Comparison of ENCODE assay signal across 8 cellular contexts in genomic region chr10:61592581-61592980, GRCh38.
DNase-seq lines count a peak whose midpoint lies in the region; ATAC-seq and TF ChIP-seq lines count a peak whose summit lies in the region.

No MANE protein-coding gene starts in this region.

- no peak for ATAC-seq in activated CD4-positive, alpha-beta T cell treated with anti-CD3 and anti-CD28 coated beads for 36 hours
- ATAC-seq in HG03520 (IDR thresholded peaks at IDR 0.05; ENCODE audit: unreplicated experiment) (peak; percentile 59), HG02852 (IDR thresholded peaks at IDR 0.05; ENCODE audit: unreplicated experiment) (no peak)
- no peak for ATAC-seq in activated T-cell treated with anti-CD3 and anti-CD28 coated beads, Interleukin-2, amount 50 U/mL, for 4 hours

- H3K36me3 ChIP-seq in testis (ENCODE audit: low read depth, missing control alignments): no peaks in the 10 kb centered on the region

- intact Hi-C loops in activated CD4-positive, alpha-beta T cell treated with anti-CD3 and anti-CD28 coated beads for 36 hours (cut with DNase I, micrococcal nuclease): loop anchor here in 1 of 2 experiments (5.0 kb wide), 1 partner anchor 450 kb away; no protein-coding TSS in a partner anchor
- intact Hi-C loops in testis (cut with DNase I; ENCODE audit: low total_unique reads): no loop called here

- POLR2A ChIA-PET in activated CD4-positive, alpha-beta T cell treated with anti-CD3 and anti-CD28 coated beads for 36 hours (lab: Charles Lee): no interaction called here
- POLR2A ChIA-PET in activated CD4-positive, alpha-beta T cell treated with anti-CD3 and anti-CD28 coated beads, Interleukin-2, amount 10 ng/mL, durations not matched to agents 7 days and 5 days (lab: Charles Lee): no interaction called here

- no peaks in the 10 kb centered on the region for H3K9me3 ChIP-seq in testis

- H3K4me1 ChIP-seq in testis: no peaks in the 10 kb centered on the region

- no peaks in the 10 kb centered on the region for H3K36me3 Mint-ChIP-seq in activated CD4-positive, alpha-beta T cell treated with anti-CD3 and anti-CD28 coated beads for 36 hours (ENCODE audit: low read depth)
- H3K36me3 Mint-ChIP-seq in activated CD4-positive, alpha-beta T cell treated with anti-CD3 and anti-CD28 coated beads, Interleukin-2, amount 10 ng/mL, durations not matched to agents 7 days and 5 days (ENCODE audit: low read depth): no peaks in the 10 kb centered on the region
- H3K36me3 Mint-ChIP-seq in activated T-cell treated with anti-CD3 and anti-CD28 coated beads, Interleukin-2, amount 50 U/mL, for 4 hours (ENCODE audit: insufficient read depth): no peaks in the 10 kb centered on the region

- no peaks in the 10 kb centered on the region for H3K4me1 Mint-ChIP-seq in activated CD4-positive, alpha-beta T cell treated with anti-CD3 and anti-CD28 coated beads for 36 hours
- no peaks in the 10 kb centered on the region for H3K4me1 Mint-ChIP-seq in activated CD4-positive, alpha-beta T cell treated with anti-CD3 and anti-CD28 coated beads, Interleukin-2, amount 10 ng/mL, durations not matched to agents 7 days and 5 days
- H3K4me1 Mint-ChIP-seq in activated T-cell treated with anti-CD3 and anti-CD28 coated beads, Interleukin-2, amount 50 U/mL, for 4 hours (ENCODE audit: low read depth): no peaks in the 10 kb centered on the region

- H3K4me3 ChIP-seq in cardiac fibroblast (replicated peaks in 1 of 2; ENCODE audit: low read depth in 2 of 2, low read length in 2 of 2): no peak overlapping the region
- no peak overlapping the region for H3K4me3 ChIP-seq in testis

- no peak overlapping the region for H3K27ac ChIP-seq in testis

- TF ChIP-seq POLR2A in testis (IDR thresholded peaks at IDR 0.05): no peak

- no peaks in the 10 kb centered on the region for H3K27me3 ChIP-seq in testis

- DNase-seq in activated CD4-positive, alpha-beta T cell treated with anti-CD3 and anti-CD28 coated beads for 36 hours: peak; percentile 18
- DNase-seq in activated CD4-positive, alpha-beta T cell treated with anti-CD3 and anti-CD28 coated beads, Interleukin-2, amount 10 ng/mL, durations not matched to agents 7 days and 5 days: no peak
- DNase-seq in cardiac fibroblast (ENCODE audit: low read depth in 2 of 2) (peak; percentile 6 to 42), testis (peak; percentile 56), NCI-H1048 (lab: John Stamatoyannopoulos, UW) (no peak)
- no peak for DNase-seq in activated T-cell treated with anti-CD3 and anti-CD28 coated beads, Interleukin-2, amount 50 U/mL, for 4 hours

- no peak overlapping the region for H3K27ac Mint-ChIP-seq in activated CD4-positive, alpha-beta T cell treated with anti-CD3 and anti-CD28 coated beads for 36 hours
- H3K27ac Mint-ChIP-seq in activated CD4-positive, alpha-beta T cell treated with anti-CD3 and anti-CD28 coated beads, Interleukin-2, amount 10 ng/mL, durations not matched to agents 7 days and 5 days: no peak overlapping the region

- H3K9me3 Mint-ChIP-seq in activated CD4-positive, alpha-beta T cell treated with anti-CD3 and anti-CD28 coated beads for 36 hours (ENCODE audit: low read depth): no peaks in the 10 kb centered on the region
- no peaks in the 10 kb centered on the region for H3K9me3 Mint-ChIP-seq in activated CD4-positive, alpha-beta T cell treated with anti-CD3 and anti-CD28 coated beads, Interleukin-2, amount 10 ng/mL, durations not matched to agents 7 days and 5 days
- H3K9me3 Mint-ChIP-seq in activated T-cell treated with anti-CD3 and anti-CD28 coated beads, Interleukin-2, amount 50 U/mL, for 4 hours: no peaks in the 10 kb centered on the region

- peak; percentile 42 for TF ChIP-seq CTCF in cardiac fibroblast (IDR thresholded peaks at IDR 0.05; ENCODE audit: low read depth, low read length)
- peak in 1 of 3 experiments; percentile 20 for TF ChIP-seq CTCF in testis (IDR thresholded peaks at IDR 0.05)

- 81 to 86% methylated on average over 2 of the region's 2 CpGs for WGBS in testis, 2 donors

- no peak overlapping the region for H3K4me3 Mint-ChIP-seq in activated CD4-positive, alpha-beta T cell treated with anti-CD3 and anti-CD28 coated beads for 36 hours
- H3K4me3 Mint-ChIP-seq in activated CD4-positive, alpha-beta T cell treated with anti-CD3 and anti-CD28 coated beads, Interleukin-2, amount 10 ng/mL, durations not matched to agents 7 days and 5 days: no peak overlapping the region
- H3K4me3 Mint-ChIP-seq in activated T-cell treated with anti-CD3 and anti-CD28 coated beads, Interleukin-2, amount 50 U/mL, for 4 hours: no peak overlapping the region

- peaks cover 9% of the 10 kb centered on the region for H3K27me3 Mint-ChIP-seq in activated CD4-positive, alpha-beta T cell treated with anti-CD3 and anti-CD28 coated beads for 36 hours
- H3K27me3 Mint-ChIP-seq in activated CD4-positive, alpha-beta T cell treated with anti-CD3 and anti-CD28 coated beads, Interleukin-2, amount 10 ng/mL, durations not matched to agents 7 days and 5 days: peaks cover 9% of the 10 kb centered on the region
- peaks cover 5% of the 10 kb centered on the region for H3K27me3 Mint-ChIP-seq in activated T-cell treated with anti-CD3 and anti-CD28 coated beads, Interleukin-2, amount 50 U/mL, for 4 hours (ENCODE audit: low read depth)

- CTCF ChIA-PET in activated CD4-positive, alpha-beta T cell treated with anti-CD3 and anti-CD28 coated beads for 36 hours (lab: Charles Lee): interaction anchor here (0.6 kb wide), 1 partner anchor 227 kb away, joined by 4 read pairs; no protein-coding TSS in a partner anchor
- CTCF ChIA-PET in activated CD4-positive, alpha-beta T cell treated with anti-CD3 and anti-CD28 coated beads, Interleukin-2, amount 10 ng/mL, durations not matched to agents 7 days and 5 days (lab: Charles Lee): no interaction called here

Comparison
In these comparisons a context has a peak if more than half of its experiments do, and no peak if none do; other contexts are left out.
1. DNase-seq: peak in activated CD4-positive, alpha-beta T cell treated with anti-CD3 and anti-CD28 coated beads for 36 hours (single experiment), cardiac fibroblast (2 of 2) and testis (single experiment); none in activated CD4-positive, alpha-beta T cell treated with anti-CD3 and anti-CD28 coated beads, Interleukin-2, amount 10 ng/mL, durations not matched to agents 7 days and 5 days (single experiment), activated T-cell treated with anti-CD3 and anti-CD28 coated beads, Interleukin-2, amount 50 U/mL, for 4 hours (single experiment) and NCI-H1048 (single experiment).